ENCODE assay signal across 1 cellular context in genomic region chr19:3270908-3271307, GRCh38.
TF ChIP-seq lines count a peak whose summit lies in the region.

No MANE protein-coding gene starts in this region.

TF ChIP-seq in IMR-90, 13 proteins besides CTCF, POLR2A, EP300 and RAD21 (continued from another document):
- TF ChIP-seq, protein P1, sequence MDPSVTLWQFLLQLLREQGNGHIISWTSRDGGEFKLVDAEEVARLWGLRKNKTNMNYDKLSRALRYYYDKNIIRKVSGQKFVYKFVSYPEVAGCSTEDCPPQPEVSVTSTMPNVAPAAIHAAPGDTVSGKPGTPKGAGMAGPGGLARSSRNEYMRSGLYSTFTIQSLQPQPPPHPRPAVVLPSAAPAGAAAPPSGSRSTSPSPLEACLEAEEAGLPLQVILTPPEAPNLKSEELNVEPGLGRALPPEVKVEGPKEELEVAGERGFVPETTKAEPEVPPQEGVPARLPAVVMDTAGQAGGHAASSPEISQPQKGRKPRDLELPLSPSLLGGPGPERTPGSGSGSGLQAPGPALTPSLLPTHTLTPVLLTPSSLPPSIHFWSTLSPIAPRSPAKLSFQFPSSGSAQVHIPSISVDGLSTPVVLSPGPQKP (IDR thresholded peaks at IDR 0.05; ENCODE audit: borderline replicate concordance, low read depth, low read length) = no peak
- TF ChIP-seq MAZ (IDR thresholded peaks at IDR 0.05; ENCODE audit: borderline replicate concordance, low read depth, low read length) = no peak
- no peak for TF ChIP-seq MAFK (IDR thresholded peaks at IDR 0.05; ENCODE audit: low read depth, low read length)
